Comparison of ENCODE assay signal across 1 cellular context in genomic region chr7:22858274-22858639, GRCh38.
A peak's percentile ranks its signal among the peaks of the same experiment; 100 is the strongest.
TF ChIP-seq lines count a peak whose summit lies in the region.

No MANE protein-coding gene starts in this region.

TF ChIP-seq in K562, 482 proteins besides CTCF, POLR2A, EP300 and RAD21 (continued from another document and continues in another):
- TF ChIP-seq, protein P1, sequence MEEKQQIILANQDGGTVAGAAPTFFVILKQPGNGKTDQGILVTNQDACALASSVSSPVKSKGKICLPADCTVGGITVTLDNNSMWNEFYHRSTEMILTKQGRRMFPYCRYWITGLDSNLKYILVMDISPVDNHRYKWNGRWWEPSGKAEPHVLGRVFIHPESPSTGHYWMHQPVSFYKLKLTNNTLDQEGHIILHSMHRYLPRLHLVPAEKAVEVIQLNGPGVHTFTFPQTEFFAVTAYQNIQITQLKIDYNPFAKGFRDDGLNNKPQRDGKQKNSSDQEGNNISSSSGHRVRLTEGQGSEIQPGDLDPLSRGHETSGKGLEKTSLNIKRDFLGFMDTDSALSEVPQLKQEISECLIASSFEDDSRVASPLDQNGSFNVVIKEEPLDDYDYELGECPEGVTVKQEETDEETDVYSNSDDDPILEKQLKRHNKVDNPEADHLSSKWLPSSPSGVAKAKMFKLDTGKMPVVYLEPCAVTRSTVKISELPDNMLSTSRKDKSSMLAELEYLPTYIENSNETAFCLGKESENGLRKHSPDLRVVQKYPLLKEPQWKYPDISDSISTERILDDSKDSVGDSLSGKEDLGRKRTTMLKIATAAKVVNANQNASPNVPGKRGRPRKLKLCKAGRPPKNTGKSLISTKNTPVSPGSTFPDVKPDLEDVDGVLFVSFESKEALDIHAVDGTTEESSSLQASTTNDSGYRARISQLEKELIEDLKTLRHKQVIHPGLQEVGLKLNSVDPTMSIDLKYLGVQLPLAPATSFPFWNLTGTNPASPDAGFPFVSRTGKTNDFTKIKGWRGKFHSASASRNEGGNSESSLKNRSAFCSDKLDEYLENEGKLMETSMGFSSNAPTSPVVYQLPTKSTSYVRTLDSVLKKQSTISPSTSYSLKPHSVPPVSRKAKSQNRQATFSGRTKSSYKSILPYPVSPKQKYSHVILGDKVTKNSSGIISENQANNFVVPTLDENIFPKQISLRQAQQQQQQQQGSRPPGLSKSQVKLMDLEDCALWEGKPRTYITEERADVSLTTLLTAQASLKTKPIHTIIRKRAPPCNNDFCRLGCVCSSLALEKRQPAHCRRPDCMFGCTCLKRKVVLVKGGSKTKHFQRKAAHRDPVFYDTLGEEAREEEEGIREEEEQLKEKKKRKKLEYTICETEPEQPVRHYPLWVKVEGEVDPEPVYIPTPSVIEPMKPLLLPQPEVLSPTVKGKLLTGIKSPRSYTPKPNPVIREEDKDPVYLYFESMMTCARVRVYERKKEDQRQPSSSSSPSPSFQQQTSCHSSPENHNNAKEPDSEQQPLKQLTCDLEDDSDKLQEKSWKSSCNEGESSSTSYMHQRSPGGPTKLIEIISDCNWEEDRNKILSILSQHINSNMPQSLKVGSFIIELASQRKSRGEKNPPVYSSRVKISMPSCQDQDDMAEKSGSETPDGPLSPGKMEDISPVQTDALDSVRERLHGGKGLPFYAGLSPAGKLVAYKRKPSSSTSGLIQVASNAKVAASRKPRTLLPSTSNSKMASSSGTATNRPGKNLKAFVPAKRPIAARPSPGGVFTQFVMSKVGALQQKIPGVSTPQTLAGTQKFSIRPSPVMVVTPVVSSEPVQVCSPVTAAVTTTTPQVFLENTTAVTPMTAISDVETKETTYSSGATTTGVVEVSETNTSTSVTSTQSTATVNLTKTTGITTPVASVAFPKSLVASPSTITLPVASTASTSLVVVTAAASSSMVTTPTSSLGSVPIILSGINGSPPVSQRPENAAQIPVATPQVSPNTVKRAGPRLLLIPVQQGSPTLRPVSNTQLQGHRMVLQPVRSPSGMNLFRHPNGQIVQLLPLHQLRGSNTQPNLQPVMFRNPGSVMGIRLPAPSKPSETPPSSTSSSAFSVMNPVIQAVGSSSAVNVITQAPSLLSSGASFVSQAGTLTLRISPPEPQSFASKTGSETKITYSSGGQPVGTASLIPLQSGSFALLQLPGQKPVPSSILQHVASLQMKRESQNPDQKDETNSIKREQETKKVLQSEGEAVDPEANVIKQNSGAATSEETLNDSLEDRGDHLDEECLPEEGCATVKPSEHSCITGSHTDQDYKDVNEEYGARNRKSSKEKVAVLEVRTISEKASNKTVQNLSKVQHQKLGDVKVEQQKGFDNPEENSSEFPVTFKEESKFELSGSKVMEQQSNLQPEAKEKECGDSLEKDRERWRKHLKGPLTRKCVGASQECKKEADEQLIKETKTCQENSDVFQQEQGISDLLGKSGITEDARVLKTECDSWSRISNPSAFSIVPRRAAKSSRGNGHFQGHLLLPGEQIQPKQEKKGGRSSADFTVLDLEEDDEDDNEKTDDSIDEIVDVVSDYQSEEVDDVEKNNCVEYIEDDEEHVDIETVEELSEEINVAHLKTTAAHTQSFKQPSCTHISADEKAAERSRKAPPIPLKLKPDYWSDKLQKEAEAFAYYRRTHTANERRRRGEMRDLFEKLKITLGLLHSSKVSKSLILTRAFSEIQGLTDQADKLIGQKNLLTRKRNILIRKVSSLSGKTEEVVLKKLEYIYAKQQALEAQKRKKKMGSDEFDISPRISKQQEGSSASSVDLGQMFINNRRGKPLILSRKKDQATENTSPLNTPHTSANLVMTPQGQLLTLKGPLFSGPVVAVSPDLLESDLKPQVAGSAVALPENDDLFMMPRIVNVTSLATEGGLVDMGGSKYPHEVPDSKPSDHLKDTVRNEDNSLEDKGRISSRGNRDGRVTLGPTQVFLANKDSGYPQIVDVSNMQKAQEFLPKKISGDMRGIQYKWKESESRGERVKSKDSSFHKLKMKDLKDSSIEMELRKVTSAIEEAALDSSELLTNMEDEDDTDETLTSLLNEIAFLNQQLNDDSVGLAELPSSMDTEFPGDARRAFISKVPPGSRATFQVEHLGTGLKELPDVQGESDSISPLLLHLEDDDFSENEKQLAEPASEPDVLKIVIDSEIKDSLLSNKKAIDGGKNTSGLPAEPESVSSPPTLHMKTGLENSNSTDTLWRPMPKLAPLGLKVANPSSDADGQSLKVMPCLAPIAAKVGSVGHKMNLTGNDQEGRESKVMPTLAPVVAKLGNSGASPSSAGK (IDR thresholded peaks at IDR 0.05) = no peak
- peak; percentile 77 for TF ChIP-seq MAFG (tag; conservative IDR thresholded peaks at IDR 0.05)
- TF ChIP-seq, protein P2, sequence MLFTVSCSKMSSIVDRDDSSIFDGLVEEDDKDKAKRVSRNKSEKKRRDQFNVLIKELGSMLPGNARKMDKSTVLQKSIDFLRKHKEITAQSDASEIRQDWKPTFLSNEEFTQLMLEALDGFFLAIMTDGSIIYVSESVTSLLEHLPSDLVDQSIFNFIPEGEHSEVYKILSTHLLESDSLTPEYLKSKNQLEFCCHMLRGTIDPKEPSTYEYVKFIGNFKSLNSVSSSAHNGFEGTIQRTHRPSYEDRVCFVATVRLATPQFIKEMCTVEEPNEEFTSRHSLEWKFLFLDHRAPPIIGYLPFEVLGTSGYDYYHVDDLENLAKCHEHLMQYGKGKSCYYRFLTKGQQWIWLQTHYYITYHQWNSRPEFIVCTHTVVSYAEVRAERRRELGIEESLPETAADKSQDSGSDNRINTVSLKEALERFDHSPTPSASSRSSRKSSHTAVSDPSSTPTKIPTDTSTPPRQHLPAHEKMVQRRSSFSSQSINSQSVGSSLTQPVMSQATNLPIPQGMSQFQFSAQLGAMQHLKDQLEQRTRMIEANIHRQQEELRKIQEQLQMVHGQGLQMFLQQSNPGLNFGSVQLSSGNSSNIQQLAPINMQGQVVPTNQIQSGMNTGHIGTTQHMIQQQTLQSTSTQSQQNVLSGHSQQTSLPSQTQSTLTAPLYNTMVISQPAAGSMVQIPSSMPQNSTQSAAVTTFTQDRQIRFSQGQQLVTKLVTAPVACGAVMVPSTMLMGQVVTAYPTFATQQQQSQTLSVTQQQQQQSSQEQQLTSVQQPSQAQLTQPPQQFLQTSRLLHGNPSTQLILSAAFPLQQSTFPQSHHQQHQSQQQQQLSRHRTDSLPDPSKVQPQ (CRISPR knock-in tag; IDR thresholded peaks at IDR 0.05; ENCODE audit: borderline replicate concordance) = no peak
- TF ChIP-seq NCOA4 (IDR thresholded peaks at IDR 0.05; ENCODE audit: partially characterized antibody) = no peak
- TF ChIP-seq KLF1 (tag; IDR thresholded peaks at IDR 0.05) = no peak
- TF ChIP-seq C11orf30 (IDR thresholded peaks at IDR 0.05; ENCODE audit: low read depth) = peak; percentile 57
- TF ChIP-seq ZFP1 (CRISPR knock-in tag; IDR thresholded peaks at IDR 0.05) = no peak
- TF ChIP-seq HMBOX1 (IDR thresholded peaks at IDR 0.05) = no peak
- TF ChIP-seq, protein P3, sequence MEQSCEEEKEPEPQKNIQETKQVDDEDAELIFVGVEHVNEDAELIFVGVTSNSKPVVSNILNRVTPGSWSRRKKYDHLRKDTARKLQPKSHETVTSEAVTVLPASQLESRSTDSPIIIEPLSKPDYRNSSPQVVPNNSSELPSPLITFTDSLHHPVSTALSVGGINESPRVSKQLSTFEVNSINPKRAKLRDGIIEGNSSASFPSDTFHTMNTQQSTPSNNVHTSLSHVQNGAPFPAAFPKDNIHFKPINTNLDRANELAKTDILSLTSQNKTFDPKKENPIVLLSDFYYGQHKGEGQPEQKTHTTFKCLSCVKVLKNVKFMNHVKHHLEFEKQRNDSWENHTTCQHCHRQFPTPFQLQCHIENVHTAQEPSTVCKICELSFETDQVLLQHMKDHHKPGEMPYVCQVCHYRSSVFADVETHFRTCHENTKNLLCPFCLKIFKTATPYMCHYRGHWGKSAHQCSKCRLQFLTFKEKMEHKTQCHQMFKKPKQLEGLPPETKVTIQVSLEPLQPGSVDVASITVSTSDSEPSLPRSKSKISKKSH (CRISPR knock-in tag; IDR thresholded peaks at IDR 0.05) = no peak
- no peak for TF ChIP-seq SIN3A (IDR thresholded peaks at IDR 0.05; ENCODE audit: borderline replicate concordance in 2 of 2, control insufficient read depth in 1 of 2, low read depth in 2 of 2, low read length in 2 of 2)
- TF ChIP-seq BRCA1 (IDR thresholded peaks at IDR 0.05) = no peak
- TF ChIP-seq BRCA1 (CRISPR knock-in tag; IDR thresholded peaks at IDR 0.05) = no peak
- TF ChIP-seq PPARD (CRISPR knock-in tag; IDR thresholded peaks at IDR 0.05) = no peak
- TF ChIP-seq ATF7 (IDR thresholded peaks at IDR 0.05) = no peak
- TF ChIP-seq, protein P4, sequence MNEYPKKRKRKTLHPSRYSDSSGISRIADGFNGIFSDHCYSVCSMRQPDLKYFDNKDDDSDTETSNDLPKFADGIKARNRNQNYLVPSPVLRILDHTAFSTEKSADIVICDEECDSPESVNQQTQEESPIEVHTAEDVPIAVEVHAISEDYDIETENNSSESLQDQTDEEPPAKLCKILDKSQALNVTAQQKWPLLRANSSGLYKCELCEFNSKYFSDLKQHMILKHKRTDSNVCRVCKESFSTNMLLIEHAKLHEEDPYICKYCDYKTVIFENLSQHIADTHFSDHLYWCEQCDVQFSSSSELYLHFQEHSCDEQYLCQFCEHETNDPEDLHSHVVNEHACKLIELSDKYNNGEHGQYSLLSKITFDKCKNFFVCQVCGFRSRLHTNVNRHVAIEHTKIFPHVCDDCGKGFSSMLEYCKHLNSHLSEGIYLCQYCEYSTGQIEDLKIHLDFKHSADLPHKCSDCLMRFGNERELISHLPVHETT (CRISPR knock-in tag; conservative IDR thresholded peaks at IDR 0.05 in 1 of 2, IDR thresholded peaks at IDR 0.05 in 1 of 2) = no peak
- no peak for TF ChIP-seq TAF1 (IDR thresholded peaks at IDR 0.05; ENCODE audit: control insufficient read depth, extremely low read depth, insufficient read depth, low read length, severe bottlenecking)
- peak; percentile 37; the same call in 1 of the 2 replicates for TF ChIP-seq DPF2 (IDR thresholded peaks at IDR 0.05)
- TF ChIP-seq ZNF780A (CRISPR knock-in tag; IDR thresholded peaks at IDR 0.05) = no peak
- TF ChIP-seq, protein P5, sequence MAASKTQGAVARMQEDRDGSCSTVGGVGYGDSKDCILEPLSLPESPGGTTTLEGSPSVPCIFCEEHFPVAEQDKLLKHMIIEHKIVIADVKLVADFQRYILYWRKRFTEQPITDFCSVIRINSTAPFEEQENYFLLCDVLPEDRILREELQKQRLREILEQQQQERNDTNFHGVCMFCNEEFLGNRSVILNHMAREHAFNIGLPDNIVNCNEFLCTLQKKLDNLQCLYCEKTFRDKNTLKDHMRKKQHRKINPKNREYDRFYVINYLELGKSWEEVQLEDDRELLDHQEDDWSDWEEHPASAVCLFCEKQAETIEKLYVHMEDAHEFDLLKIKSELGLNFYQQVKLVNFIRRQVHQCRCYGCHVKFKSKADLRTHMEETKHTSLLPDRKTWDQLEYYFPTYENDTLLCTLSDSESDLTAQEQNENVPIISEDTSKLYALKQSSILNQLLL (CRISPR knock-in tag; IDR thresholded peaks at IDR 0.05; ENCODE audit: borderline replicate concordance) = no peak
- no peak for TF ChIP-seq ZNF253 (CRISPR knock-in tag; conservative IDR thresholded peaks at IDR 0.05)
- TF ChIP-seq U2AF1 (optimal IDR thresholded peaks at IDR 0.05; ENCODE audit: low read depth, low read length) = no peak
- TF ChIP-seq NFATC3 (IDR thresholded peaks at IDR 0.05) = no peak
- TF ChIP-seq TEAD2 (tag; IDR thresholded peaks at IDR 0.05) = no peak
- TF ChIP-seq RHOXF2B (CRISPR knock-in tag; conservative IDR thresholded peaks at IDR 0.05) = no peak
- no peak for TF ChIP-seq ZKSCAN8 (CRISPR knock-in tag; IDR thresholded peaks at IDR 0.05)
- TF ChIP-seq, protein P6, sequence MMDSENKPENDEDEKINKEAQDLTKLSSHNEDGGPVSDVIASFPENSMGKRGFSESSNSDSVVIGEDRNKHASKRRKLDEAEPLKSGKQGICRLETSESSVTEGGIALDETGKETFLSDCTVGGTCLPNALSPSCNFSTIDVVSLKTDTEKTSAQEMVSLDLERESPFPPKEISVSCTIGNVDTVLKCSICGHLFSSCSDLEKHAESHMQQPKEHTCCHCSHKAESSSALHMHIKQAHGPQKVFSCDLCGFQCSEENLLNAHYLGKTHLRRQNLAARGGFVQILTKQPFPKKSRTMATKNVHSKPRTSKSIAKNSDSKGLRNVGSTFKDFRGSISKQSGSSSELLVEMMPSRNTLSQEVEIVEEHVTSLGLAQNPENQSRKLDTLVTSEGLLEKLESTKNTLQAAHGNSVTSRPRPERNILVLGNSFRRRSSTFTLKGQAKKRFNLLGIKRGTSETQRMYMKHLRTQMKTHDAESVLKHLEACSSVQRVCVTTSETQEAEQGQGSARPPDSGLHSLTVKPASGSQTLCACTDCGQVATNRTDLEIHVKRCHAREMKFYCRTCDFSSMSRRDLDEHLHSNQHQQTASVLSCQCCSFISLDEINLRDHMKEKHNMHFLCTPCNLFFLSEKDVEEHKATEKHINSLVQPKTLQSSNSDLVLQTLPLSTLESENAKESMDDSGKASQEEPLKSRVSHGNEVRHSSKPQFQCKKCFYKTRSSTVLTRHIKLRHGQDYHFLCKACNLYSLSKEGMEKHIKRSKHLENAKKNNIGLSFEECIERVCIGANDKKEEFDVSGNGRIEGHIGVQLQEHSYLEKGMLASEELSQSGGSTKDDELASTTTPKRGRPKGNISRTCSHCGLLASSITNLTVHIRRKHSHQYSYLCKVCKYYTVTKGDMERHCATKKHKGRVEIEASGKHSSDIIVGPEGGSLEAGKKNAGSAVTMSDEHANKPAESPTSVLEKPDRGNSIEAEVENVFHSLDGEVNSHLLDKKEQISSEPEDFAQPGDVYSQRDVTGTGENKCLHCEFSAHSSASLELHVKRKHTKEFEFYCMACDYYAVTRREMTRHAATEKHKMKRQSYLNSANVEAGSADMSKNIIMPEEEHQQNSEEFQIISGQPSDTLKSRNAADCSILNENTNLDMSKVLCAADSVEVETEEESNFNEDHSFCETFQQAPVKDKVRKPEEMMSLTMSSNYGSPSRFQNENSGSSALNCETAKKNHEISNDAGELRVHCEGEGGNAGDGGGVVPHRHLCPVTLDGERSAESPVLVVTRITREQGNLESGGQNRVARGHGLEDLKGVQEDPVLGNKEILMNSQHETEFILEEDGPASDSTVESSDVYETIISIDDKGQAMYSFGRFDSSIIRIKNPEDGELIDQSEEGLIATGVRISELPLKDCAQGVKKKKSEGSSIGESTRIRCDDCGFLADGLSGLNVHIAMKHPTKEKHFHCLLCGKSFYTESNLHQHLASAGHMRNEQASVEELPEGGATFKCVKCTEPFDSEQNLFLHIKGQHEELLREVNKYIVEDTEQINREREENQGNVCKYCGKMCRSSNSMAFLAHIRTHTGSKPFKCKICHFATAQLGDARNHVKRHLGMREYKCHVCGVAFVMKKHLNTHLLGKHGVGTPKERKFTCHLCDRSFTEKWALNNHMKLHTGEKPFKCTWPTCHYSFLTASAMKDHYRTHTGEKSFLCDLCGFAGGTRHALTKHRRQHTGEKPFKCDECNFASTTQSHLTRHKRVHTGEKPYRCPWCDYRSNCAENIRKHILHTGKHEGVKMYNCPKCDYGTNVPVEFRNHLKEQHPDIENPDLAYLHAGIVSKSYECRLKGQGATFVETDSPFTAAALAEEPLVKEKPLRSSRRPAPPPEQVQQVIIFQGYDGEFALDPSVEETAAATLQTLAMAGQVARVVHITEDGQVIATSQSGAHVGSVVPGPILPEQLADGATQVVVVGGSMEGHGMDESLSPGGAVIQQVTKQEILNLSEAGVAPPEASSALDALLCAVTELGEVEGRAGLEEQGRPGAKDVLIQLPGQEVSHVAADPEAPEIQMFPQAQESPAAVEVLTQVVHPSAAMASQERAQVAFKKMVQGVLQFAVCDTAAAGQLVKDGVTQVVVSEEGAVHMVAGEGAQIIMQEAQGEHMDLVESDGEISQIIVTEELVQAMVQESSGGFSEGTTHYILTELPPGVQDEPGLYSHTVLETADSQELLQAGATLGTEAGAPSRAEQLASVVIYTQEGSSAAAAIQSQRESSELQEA (IDR thresholded peaks at IDR 0.05; ENCODE audit: low read depth) = no peak
- TF ChIP-seq HMG20B (CRISPR knock-in tag; IDR thresholded peaks at IDR 0.05) = no peak
